16 cellular contexts compared by ENCODE assay signal in genomic region chr5:1138445-1139207, GRCh38. TPM values are rescaled to one million over a fixed set of nuclear protein-coding genes. Genes with fewer than 3 reads are reported as not detected.
DNase-seq lines count a peak whose midpoint lies in the region; ATAC-seq and TF ChIP-seq lines count a peak whose summit lies in the region.
"Had no signal": no experiment of that assay in that cellular context is flagged by ENCODE, and none has a peak within 500 bp of the region (broad histone marks: within the 10 kb centered on the region; RNA-seq: fewer than 3 reads in every experiment).

No MANE protein-coding gene starts in this region.

- peak overlapping the region; percentile 27 for H3K27ac Mint-ChIP-seq in chondrocyte (ENCODE audit: unreplicated experiment)
- H3K27ac Mint-ChIP-seq in nephron progenitor cell: peak overlapping the region; percentile 22

- H3K27me3 Mint-ChIP-seq in chondrocyte (ENCODE audit: low read depth) (peaks cover 32% of the 10 kb centered on the region), nephron progenitor cell (ENCODE audit: low read depth, poor library complexity) (peaks cover 6% of the 10 kb centered on the region)

- DNase-seq in EH (ENCODE audit: low read depth) (peak; percentile 12), chondrocyte (ENCODE audit: low spot score) (no peak), nephron progenitor cell (no peak), SKM-1 (lab: John Stamatoyannopoulos, UW; ENCODE audit: unreplicated experiment) (no peak)
- DNase-seq in effector CD4-positive, alpha-beta T cell: no peak
- DNase-seq: DMS79, H7, NCI-H1417 treated with DMSO at 0.1 percent for 48 hours, NCI-H187 treated with DMSO at 0.1 percent for 48 hours, NCI-H226, NCI-H526, SHP77, SK-N-SH had no signal

- H3K27ac ChIP-seq in 22Rv1: 0 out of 2 replicates have a peak overlapping the region, but pooled peaks have one; percentile 27

- H3K36me3 Mint-ChIP-seq in chondrocyte (ENCODE audit: low read depth) (no peaks in the 10 kb centered on the region), nephron progenitor cell (ENCODE audit: low read depth) (no peaks in the 10 kb centered on the region)
- H3K36me3 Mint-ChIP-seq: CD14-positive monocyte had no signal

- TF ChIP-seq CTCF in 22Rv1 (IDR thresholded peaks at IDR 0.05): no peak
- TF ChIP-seq CTCF in chondrocyte (IDR thresholded peaks at IDR 0.05): no peak
- TF ChIP-seq CTCF in nephron progenitor cell (IDR thresholded peaks at IDR 0.05): no peak

- ATAC-seq in GM19455 (IDR thresholded peaks at IDR 0.05; ENCODE audit: unreplicated experiment): no peak

- H3K4me3 Mint-ChIP-seq in chondrocyte (ENCODE audit: unreplicated experiment) (no peak overlapping the region), nephron progenitor cell (no peak overlapping the region)

- H3K4me1 Mint-ChIP-seq in chondrocyte (ENCODE audit: low read depth) (peaks cover 4% of the 10 kb centered on the region), nephron progenitor cell (peaks cover 51% of the 10 kb centered on the region)

- H3K9me3 Mint-ChIP-seq in chondrocyte (ENCODE audit: low read depth): no peaks in the 10 kb centered on the region
- H3K9me3 Mint-ChIP-seq in nephron progenitor cell: peaks cover 4% of the 10 kb centered on the region

RNA-seq across cellular contexts. Expression of gene SLC12A7, which starts 26.8 kb away (rescaled TPM):
- 2.0 to 4.9 TPM (median 3.7 TPM) in 3 replicates for total RNA-seq in chondrocyte
